ENCODE assay signal across 26 cellular contexts in the genomic region with DNA sequence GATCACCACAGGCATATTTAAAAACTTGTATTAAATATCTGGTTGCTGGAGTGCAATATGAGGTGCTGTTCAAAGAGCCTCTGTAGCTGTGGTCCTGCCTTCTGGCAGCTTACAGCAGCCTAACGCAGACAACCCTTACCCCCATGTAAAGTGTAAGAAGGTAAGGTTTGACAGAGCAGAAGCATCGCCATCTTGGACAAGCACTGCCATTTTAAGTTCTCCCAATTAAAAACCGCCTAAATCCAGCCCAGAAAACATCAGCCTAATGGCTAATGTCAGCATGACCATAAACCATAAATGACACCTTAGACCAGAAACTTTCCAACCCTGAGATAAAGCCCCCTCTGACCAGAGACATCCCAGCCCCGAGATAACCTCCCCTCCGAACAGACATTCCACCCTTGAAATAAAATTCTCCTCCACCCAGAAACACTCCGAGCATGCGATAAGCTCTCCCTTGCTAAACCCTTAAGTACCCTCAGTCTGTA. TPM values are rescaled to one million over a fixed set of nuclear protein-coding genes. Genes with fewer than 3 reads are reported as not detected.
"Had no signal": no experiment of that assay in that cellular context is flagged by ENCODE, and none has a peak within 500 bp of the region (broad histone marks: within the 10 kb centered on the region; RNA-seq: fewer than 3 reads in every experiment).

No MANE protein-coding gene starts in this region.

- DNase-seq: activated CD4-positive, alpha-beta memory T cell treated with anti-CD3 and anti-CD28 coated beads for 36 hours; activated CD4-positive, alpha-beta T cell treated with anti-CD3 and anti-CD28 coated beads for 48 hours; activated CD8-positive, alpha-beta memory T cell treated with anti-CD3 and anti-CD28 coated beads, Interleukin-2, amount 10 ng/mL, durations not matched to agents 7 days and 5 days; activated gamma-delta T cell; adrenal gland; colonic mucosa; dorsolateral prefrontal cortex; effector memory CD8-positive, alpha-beta T cell; esophagus squamous epithelium; head of caudate nucleus; hypothalamus; left cardiac atrium; small intestine; stimulated activated CD4-positive, alpha-beta T cell treated with anti-CD3 and anti-CD28 coated beads, Interleukin-2, amount 100 ng/mL, for 24 hours; T-helper 17 cell; transverse colon; uterus had no signal

- H3K27me3 Mint-ChIP-seq: activated CD4-positive, alpha-beta memory T cell treated with anti-CD3 and anti-CD28 coated beads for 36 hours; activated CD8-positive, alpha-beta memory T cell treated with anti-CD3 and anti-CD28 coated beads, Interleukin-2, amount 10 ng/mL, durations not matched to agents 7 days and 5 days; T-helper 17 cell had no signal

- H3K4me1 ChIP-seq: colonic mucosa, gastroesophageal sphincter, transverse colon, uterus had no signal

- H3K27ac Mint-ChIP-seq: activated CD4-positive, alpha-beta memory T cell treated with anti-CD3 and anti-CD28 coated beads for 36 hours; activated CD8-positive, alpha-beta memory T cell treated with anti-CD3 and anti-CD28 coated beads, Interleukin-2, amount 10 ng/mL, durations not matched to agents 7 days and 5 days; activated T-helper 1 cell treated with anti-CD3 and anti-CD28 coated beads, Interleukin-12 subunit alpha, Interleukin-12 subunit beta, Interleukin-2, Interleukin-4 antibody, amounts not matched to agents 30 ng/mL and 10 ng/mL and 1 ng/mL, durations not matched to agents 14 hours and 24 hours and 36 hours; effector memory CD8-positive, alpha-beta T cell; T-helper 17 cell had no signal

- H3K27ac ChIP-seq: adrenal gland, colonic mucosa, dorsolateral prefrontal cortex, gastroesophageal sphincter, transverse colon, uterus had no signal

- ATAC-seq: activated CD8-positive, alpha-beta memory T cell treated with anti-CD3 and anti-CD28 coated beads, Interleukin-2, amount 10 ng/mL, durations not matched to agents 7 days and 5 days; activated naive CD4-positive, alpha-beta T cell treated with anti-CD3 and anti-CD28 coated beads, Interleukin-2, amount 50 U/mL, for 72 hours; effector memory CD8-positive, alpha-beta T cell; gastroesophageal sphincter; left cardiac atrium; sciatic nerve; stimulated activated effector memory CD8-positive, alpha-beta T cell treated with anti-CD3 and anti-CD28 coated beads, Interleukin-12 subunit alpha, Interleukin-12 subunit beta, amount 100 ng/mL, for 72 hours; T-helper 17 cell had no signal

- FAIRE-seq: astrocyte, islet of Langerhans, small intestine had no signal

- H3K27me3 ChIP-seq: adrenal gland, colonic mucosa, dorsolateral prefrontal cortex, esophagus squamous epithelium, gastroesophageal sphincter, transverse colon, uterus had no signal

- H3K9me3 ChIP-seq: adrenal gland, colonic mucosa, esophagus squamous epithelium, gastroesophageal sphincter, transverse colon, uterus had no signal

- H3K36me3 ChIP-seq: adrenal gland, colonic mucosa, uterus had no signal

- H3K9me3 Mint-ChIP-seq: activated CD4-positive, alpha-beta memory T cell treated with anti-CD3 and anti-CD28 coated beads for 36 hours; activated T-helper 1 cell treated with anti-CD3 and anti-CD28 coated beads, Interleukin-12 subunit alpha, Interleukin-12 subunit beta, Interleukin-2, Interleukin-4 antibody, amounts not matched to agents 30 ng/mL and 10 ng/mL and 1 ng/mL, durations not matched to agents 14 hours and 24 hours and 36 hours; effector memory CD8-positive, alpha-beta T cell; stimulated activated effector memory CD8-positive, alpha-beta T cell treated with anti-CD3 and anti-CD28 coated beads, Interleukin-12 subunit alpha, Interleukin-12 subunit beta, amount 100 ng/mL, for 72 hours had no signal

- H3K4me3 Mint-ChIP-seq: activated CD4-positive, alpha-beta memory T cell treated with anti-CD3 and anti-CD28 coated beads for 36 hours; activated CD8-positive, alpha-beta memory T cell treated with anti-CD3 and anti-CD28 coated beads, Interleukin-2, amount 10 ng/mL, durations not matched to agents 7 days and 5 days; activated T-helper 1 cell treated with anti-CD3 and anti-CD28 coated beads, Interleukin-12 subunit alpha, Interleukin-12 subunit beta, Interleukin-2, Interleukin-4 antibody, amounts not matched to agents 30 ng/mL and 10 ng/mL and 1 ng/mL, durations not matched to agents 14 hours and 24 hours and 36 hours; effector memory CD8-positive, alpha-beta T cell; neural crest cell; stimulated activated effector memory CD8-positive, alpha-beta T cell treated with anti-CD3 and anti-CD28 coated beads, Interleukin-12 subunit alpha, Interleukin-12 subunit beta, amount 100 ng/mL, for 72 hours; T-helper 17 cell had no signal

- H3K4me3 ChIP-seq: adrenal gland, colonic mucosa, esophagus squamous epithelium, gastroesophageal sphincter, transverse colon, uterus had no signal

RNA-seq across cellular contexts. Expression of gene OIT3, which starts 5.3 kb away (rescaled TPM):
- total RNA-seq: activated CD4-positive, alpha-beta memory T cell treated with anti-CD3 and anti-CD28 coated beads for 36 hours; activated CD8-positive, alpha-beta memory T cell treated with anti-CD3 and anti-CD28 coated beads, Interleukin-2, amount 10 ng/mL, durations not matched to agents 7 days and 5 days; activated naive CD4-positive, alpha-beta T cell treated with anti-CD3 and anti-CD28 coated beads, Interleukin-2, amount 50 U/mL, for 72 hours; activated T-helper 1 cell treated with anti-CD3 and anti-CD28 coated beads, Interleukin-12 subunit alpha, Interleukin-12 subunit beta, Interleukin-2, Interleukin-4 antibody, amounts not matched to agents 30 ng/mL and 10 ng/mL and 1 ng/mL, durations not matched to agents 14 hours and 24 hours and 36 hours; esophagus squamous epithelium; posterior vena cava; sciatic nerve had no signal
